ENCODE assay signal across 1 cellular context in the genomic region with DNA sequence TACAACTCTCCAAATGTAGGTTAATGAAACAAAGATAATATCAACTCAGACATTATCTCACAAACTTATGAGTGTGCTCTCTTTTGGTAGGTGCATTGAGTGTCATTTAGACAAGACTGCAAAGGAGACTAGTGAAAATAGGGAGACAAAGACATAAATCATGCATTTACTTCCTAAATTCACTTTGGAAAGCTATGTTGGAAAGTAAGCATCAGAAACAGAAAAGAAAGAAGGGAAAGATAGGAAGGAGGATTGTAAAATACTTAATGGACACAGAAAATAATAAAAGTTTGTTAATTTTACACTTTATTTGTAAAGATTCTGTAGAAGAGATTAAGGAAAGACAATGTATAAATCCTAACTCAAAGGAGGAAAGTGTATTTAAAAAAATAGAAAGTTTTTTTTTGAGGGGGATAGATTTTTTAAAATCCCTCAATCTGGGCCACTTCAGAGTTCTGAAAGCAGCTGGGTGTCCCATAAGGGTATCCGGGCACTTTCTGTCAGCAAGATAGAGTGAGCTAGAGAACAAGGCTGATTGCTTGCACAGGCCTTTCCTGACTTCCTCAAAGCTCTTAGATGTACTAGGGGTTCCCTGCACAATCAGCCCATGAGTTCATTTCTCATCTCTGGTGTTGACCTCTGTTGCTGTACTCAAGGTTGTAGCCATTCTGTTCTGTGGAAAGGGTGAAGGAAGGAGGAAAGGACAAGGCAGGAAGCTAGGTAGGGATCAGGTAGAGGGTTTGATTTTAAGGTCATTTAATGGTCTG.
TF ChIP-seq lines count a peak whose summit lies in the region.

No MANE protein-coding gene starts in this region.

TF ChIP-seq in endothelial cell of umbilical vein, 7 proteins besides CTCF, POLR2A, EP300 and RAD21:
- TF ChIP-seq MYC (IDR thresholded peaks at IDR 0.05; ENCODE audit: low read depth, low read length): no peak
- TF ChIP-seq EZH2 (IDR thresholded peaks at IDR 0.05; ENCODE audit: borderline replicate concordance, low read depth, low read length, severe bottlenecking): no peak
- TF ChIP-seq, protein P1, sequence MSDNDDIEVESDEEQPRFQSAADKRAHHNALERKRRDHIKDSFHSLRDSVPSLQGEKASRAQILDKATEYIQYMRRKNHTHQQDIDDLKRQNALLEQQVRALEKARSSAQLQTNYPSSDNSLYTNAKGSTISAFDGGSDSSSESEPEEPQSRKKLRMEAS (IDR thresholded peaks at IDR 0.05; ENCODE audit: insufficient read depth, insufficient read length): no peak
- TF ChIP-seq FOS (IDR thresholded peaks at IDR 0.05; ENCODE audit: borderline replicate concordance, insufficient read depth, low read length): no peak
- TF ChIP-seq JUN (IDR thresholded peaks at IDR 0.05; ENCODE audit: borderline replicate concordance, insufficient read depth, insufficient read length, low read depth): no peak
- no peak for TF ChIP-seq POLR2AphosphoS5 (IDR thresholded peaks at IDR 0.05; ENCODE audit: insufficient read depth, low read depth, low read length)
- no peak for TF ChIP-seq GATA2 (IDR thresholded peaks at IDR 0.05; ENCODE audit: insufficient read depth, insufficient read length, low read depth, low read length)
